Comparison of ENCODE assay signal across 2 cellular contexts in the genomic region with DNA sequence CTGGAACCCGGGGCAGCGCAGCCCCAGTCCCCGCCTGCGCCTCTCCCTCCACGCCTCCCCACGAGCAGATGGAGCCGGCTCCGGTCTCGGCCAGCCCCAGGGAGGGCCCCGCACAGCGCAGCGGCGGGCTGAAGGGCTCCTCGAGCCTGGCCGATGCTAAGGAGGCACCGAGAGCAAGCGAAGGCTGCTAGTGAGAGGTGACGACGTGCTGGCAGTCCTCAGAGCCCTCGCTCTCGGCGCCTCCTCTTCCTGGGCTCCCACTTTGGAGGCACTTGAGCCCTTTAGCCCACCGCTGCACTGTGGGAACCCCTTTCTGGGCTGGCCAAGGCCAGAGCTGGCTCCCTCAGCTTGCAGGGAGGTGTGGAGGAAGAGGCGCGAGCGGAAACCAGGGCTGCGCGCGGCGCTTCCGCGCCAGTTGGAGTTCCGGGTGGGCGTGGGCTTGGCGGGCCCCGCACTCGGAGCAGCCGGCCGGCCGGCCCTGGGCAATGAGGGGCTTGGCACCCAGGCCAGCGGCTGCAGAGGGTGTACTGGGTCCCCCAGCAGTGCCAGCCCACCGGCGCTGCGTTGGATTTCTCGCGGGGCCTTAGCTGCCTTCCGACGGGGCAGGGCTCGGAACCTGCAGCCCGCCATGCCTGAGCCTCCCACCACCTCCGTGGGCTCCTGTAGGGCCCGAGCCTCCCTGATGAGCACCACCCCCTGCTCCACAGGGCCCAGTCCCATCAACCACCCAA.
TF ChIP-seq lines count a peak whose summit lies in the region.

No MANE protein-coding gene starts in this region.

TF ChIP-seq in endothelial cell of umbilical vein, 7 proteins besides CTCF, POLR2A, EP300 and RAD21:
- TF ChIP-seq JUN (IDR thresholded peaks at IDR 0.05; ENCODE audit: borderline replicate concordance, insufficient read depth, insufficient read length, low read depth) = no peak
- no peak for TF ChIP-seq EZH2 (IDR thresholded peaks at IDR 0.05; ENCODE audit: borderline replicate concordance, low read depth, low read length, severe bottlenecking)

TF ChIP-seq in WTC11, 78 proteins besides CTCF, POLR2A, EP300 and RAD21:
- TF ChIP-seq NR3C1 (CRISPR knock-in tag; conservative IDR thresholded peaks at IDR 0.05; ENCODE audit: low read depth) = no peak
